Comparison of ENCODE assay signal across 13 cellular contexts in the genomic region with DNA sequence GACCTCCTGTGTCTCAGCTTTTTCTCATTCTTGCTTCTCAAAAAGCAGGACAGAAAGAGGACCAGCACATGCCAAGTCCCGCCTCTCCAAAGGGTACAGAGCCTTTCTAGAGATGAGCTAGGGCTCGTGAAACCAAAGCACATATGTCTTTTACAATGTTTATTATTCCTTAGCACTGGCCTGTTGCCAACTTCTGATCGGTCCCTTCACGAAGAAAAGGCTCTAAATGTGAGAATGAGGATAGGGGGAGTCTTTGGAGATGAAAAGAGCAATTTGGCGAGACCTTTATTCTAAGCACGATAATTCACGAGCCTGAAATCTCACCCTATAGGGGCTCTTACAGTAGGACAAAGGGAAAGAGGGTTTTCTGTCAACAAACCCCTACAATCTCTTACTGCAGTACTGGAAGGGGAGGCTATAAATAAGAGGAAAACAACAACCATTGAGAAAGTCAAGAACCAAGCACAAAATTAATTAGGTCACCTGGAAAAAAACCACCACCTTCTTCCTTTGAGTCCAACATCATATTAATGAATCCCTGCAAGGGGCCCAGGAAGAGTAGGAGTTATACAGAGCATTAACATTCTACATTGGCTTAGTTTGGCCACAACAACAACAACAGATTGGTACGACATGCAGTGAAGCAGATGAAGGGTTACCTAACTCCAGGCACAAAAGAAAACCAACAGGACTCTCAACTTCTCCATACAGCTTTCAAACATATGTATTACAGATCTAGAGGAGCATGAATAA.
DNase-seq lines count a peak whose midpoint lies in the region; ATAC-seq lines count a peak whose summit lies in the region.
"Had no signal": no experiment of that assay in that cellular context is flagged by ENCODE, and none has a peak within 500 bp of the region (broad histone marks: within the 10 kb centered on the region; RNA-seq: fewer than 3 reads in every experiment).

No MANE protein-coding gene starts in this region.

- H3K4me1 Mint-ChIP-seq in CD8-positive, alpha-beta memory T cell, result no peaks in the 10 kb centered on the region

- peak overlapping the region in 5 of 8 donors; percentile 40 to 90 (median 51) for H3K27ac Mint-ChIP-seq in CD8-positive, alpha-beta memory T cell
- H3K27ac Mint-ChIP-seq: activated CD8-positive, alpha-beta T cell treated with anti-CD3 and anti-CD28 coated beads, Interleukin-2, amount 10 ng/mL, durations not matched to agents 7 days and 5 days had no signal

- intact Hi-C loops in aorta (cut with DNase I), result no loop called here

- peak overlapping the region; percentile 77 for H3K9ac ChIP-seq in mucosa of stomach (ENCODE audit: low read length)

- no peaks in the 10 kb centered on the region for H3K27me3 Mint-ChIP-seq in CD8-positive, alpha-beta memory T cell

- H3K36me3 ChIP-seq in CD8-positive, alpha-beta memory T cell (ENCODE audit: insufficient read depth, low read length), result no peaks in the 10 kb centered on the region
- H3K36me3 ChIP-seq in mucosa of stomach (ENCODE audit: control insufficient read depth, insufficient read depth, low read length), result no peaks in the 10 kb centered on the region
- no peaks in the 10 kb centered on the region for H3K36me3 ChIP-seq in aorta (ENCODE audit: control insufficient read depth in 1 of 2, insufficient read depth in 2 of 2, low read length in 1 of 2)

- H3K9me3 ChIP-seq in CD8-positive, alpha-beta memory T cell (ENCODE audit: low read length), result no peaks in the 10 kb centered on the region
- H3K9me3 ChIP-seq in mucosa of stomach (ENCODE audit: control insufficient read depth, low read length) (no peaks in the 10 kb centered on the region), aorta (ENCODE audit: control insufficient read depth, low read length) (no peaks in the 10 kb centered on the region)

- WGBS in aorta, 2 donors, result 66 to 75% methylated on average over 8 of the region's 8 CpGs

- CTCF ChIA-PET in CD8-positive, alpha-beta memory T cell (lab: Charles Lee), result no interaction called here

- H3K4me1 ChIP-seq in CD8-positive, alpha-beta memory T cell (ENCODE audit: insufficient read depth, low read length), result no peaks in the 10 kb centered on the region
- H3K4me1 ChIP-seq in mucosa of stomach (ENCODE audit: control insufficient read depth, insufficient read depth, low read length) (peaks cover 14% of the 10 kb centered on the region), aorta (ENCODE audit: control insufficient read depth in 1 of 2, insufficient read depth in 2 of 2, low read length in 2 of 2) (peaks cover 0 to 5% of the 10 kb centered on the region in 2 donors)

- H3K4me3 ChIP-seq in CD8-positive, alpha-beta memory T cell (ENCODE audit: low read length), result no peak overlapping the region
- peak overlapping the region; percentile 60 for H3K4me3 ChIP-seq in mucosa of stomach (ENCODE audit: low read length)
- no peak overlapping the region for H3K4me3 ChIP-seq in aorta (ENCODE audit: low read length in 2 of 2)

- peak overlapping the region in 5 of 7 donors; percentile 17 to 91 (median 49) for H3K4me3 Mint-ChIP-seq in CD8-positive, alpha-beta memory T cell
- H3K4me3 Mint-ChIP-seq: activated CD8-positive, alpha-beta T cell treated with anti-CD3 and anti-CD28 coated beads, Interleukin-2, amount 10 ng/mL, durations not matched to agents 7 days and 5 days had no signal

- no peaks in the 10 kb centered on the region for H3K36me3 Mint-ChIP-seq in CD8-positive, alpha-beta memory T cell

- DNase-seq in CD8-positive, alpha-beta memory T cell, result no peak
- DNase-seq in NCI-H1694 (lab: John Stamatoyannopoulos, UW), result peak; percentile 71
- DNase-seq in caudate nucleus (lab: John Stamatoyannopoulos, UW), result peak in 1 of 61 donors; percentile 52
- no peak for DNase-seq in activated CD4-positive, alpha-beta T cell treated with anti-CD3 and anti-CD28 coated beads for 48 hours
- no peak for DNase-seq in MV-4-11 (lab: John Stamatoyannopoulos, UW)
- DNase-seq in aorta, result no peak
- DNase-seq: activated CD8-positive, alpha-beta T cell treated with anti-CD3 and anti-CD28 coated beads, Interleukin-2, amount 10 ng/mL, durations not matched to agents 7 days and 5 days; activated gamma-delta T cell; HCEC 1CT; NCI-H2107; T-helper 9 cell had no signal

- H3K9me3 Mint-ChIP-seq in CD8-positive, alpha-beta memory T cell, result peaks cover 0 to 3% (median 0%) of the 10 kb centered on the region in 5 donors

- no peak overlapping the region for H3K27ac ChIP-seq in CD8-positive, alpha-beta memory T cell (ENCODE audit: low read depth, low read length)
- H3K27ac ChIP-seq in caudate nucleus (ENCODE audit: low read depth, low read length) (peak overlapping the region; percentile 31), aorta (ENCODE audit: low read depth in 1 of 2, low read length in 2 of 2) (no peak overlapping the region)

- POLR2A ChIA-PET in CD8-positive, alpha-beta memory T cell (lab: Charles Lee), result no interaction called here

- no peaks in the 10 kb centered on the region for H3K27me3 ChIP-seq in CD8-positive, alpha-beta memory T cell (ENCODE audit: insufficient read depth, low read length, poor library complexity, severe bottlenecking)
- H3K27me3 ChIP-seq in mucosa of stomach (ENCODE audit: control insufficient read depth, insufficient read depth, low read length) (no peaks in the 10 kb centered on the region), aorta (ENCODE audit: control insufficient read depth in 1 of 2, insufficient read depth in 2 of 2, low read length in 1 of 2) (no peaks in the 10 kb centered on the region)

- ATAC-seq in GM18519 (IDR thresholded peaks at IDR 0.05; ENCODE audit: low FRiP score, unreplicated experiment) (no peak), aorta (ENCODE audit: low FRiP score) (no peak)
- ATAC-seq: activated CD8-positive, alpha-beta T cell treated with anti-CD3 and anti-CD28 coated beads, Interleukin-2, amount 10 ng/mL, durations not matched to agents 7 days and 5 days had no signal
